Comparison of ENCODE assay signal across 19 cellular contexts in the genomic region with DNA sequence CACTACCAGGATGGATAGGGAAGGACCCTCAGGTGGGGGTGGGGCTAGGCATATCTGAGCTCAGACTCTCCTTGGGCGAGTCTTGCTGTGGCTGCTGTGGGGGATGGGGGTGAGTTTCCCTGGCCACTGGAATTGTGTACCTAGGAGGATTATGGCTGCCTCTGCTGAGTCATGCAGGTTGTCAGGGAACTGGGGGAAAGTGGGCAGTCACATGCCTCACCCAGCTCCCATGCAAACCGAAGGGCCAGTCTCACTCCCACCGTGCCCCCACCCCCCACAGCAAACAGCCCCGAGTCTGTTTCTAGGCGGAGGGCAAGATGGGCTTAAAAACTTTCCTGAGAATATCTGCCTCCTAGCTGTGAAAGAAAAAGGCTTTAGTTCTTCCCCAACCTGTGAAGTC.
DNase-seq lines count a peak whose midpoint lies in the region; TF ChIP-seq lines count a peak whose summit lies in the region.
"Had no signal": no experiment of that assay in that cellular context is flagged by ENCODE, and none has a peak within 500 bp of the region (broad histone marks: within the 10 kb centered on the region; RNA-seq: fewer than 3 reads in every experiment).

No MANE protein-coding gene starts in this region.

- peak overlapping the region; percentile 90 for H3K27ac Mint-ChIP-seq in endodermal cell

- H4K20me1 ChIP-seq in mammary epithelial cell (ENCODE audit: insufficient read depth, low read length): no peaks in the 10 kb centered on the region

- 75% methylated on average over 2 of the region's 5 CpGs for WGBS in mammary epithelial cell (ENCODE audit: low coverage, missing lambda C conversion rate)
- WGBS in endodermal cell (ENCODE audit: insufficient coverage in 1 of 2, insufficient read length in 1 of 2), 2 experiments: 80 to 100% methylated on average over 1 to 5 of the region's 5 CpGs
- WGBS in spleen, 5 donors: 78 to 86% (median 83%) methylated on average over 5 of the region's 5 CpGs

- H3K4me3 Mint-ChIP-seq in endodermal cell: no peak overlapping the region

- DNase-seq in mammary epithelial cell: no peak
- DNase-seq in breast epithelium (ENCODE audit: low spot score in 2 of 2): no peak
- DNase-seq in endodermal cell: peak; percentile 68
- peak; percentile 18 for DNase-seq in spleen
- no peak for DNase-seq in foreskin melanocyte
- DNase-seq in NCI-H2029 (lab: John Stamatoyannopoulos, UW): no peak
- no peak for DNase-seq in NCI-H2196 (lab: John Stamatoyannopoulos, UW; ENCODE audit: unreplicated experiment)
- DNase-seq: 8988T; Calu3; DND-41; IMR-90; NCI-H1417 treated with DMSO at 0.1 percent for 48 hours; NCI-H2081 treated with DMSO at 0.1 percent for 48 hours; NCI-H2227 treated with DMSO at 0.1 percent for 48 hours; NCI-H524 treated with DMSO at 0.1 percent for 48 hours; NK-92 treated with Interleukin-12 subunit alpha and Interleukin-12 subunit beta, amount 100 ng/mL, for 24 hours; SK-N-SH had no signal

- peaks cover 40% of the 10 kb centered on the region for H3K9me3 Mint-ChIP-seq in endodermal cell

- CTCF ChIA-PET in mammary epithelial cell (lab: Charles Lee; ENCODE audit: low non-redundant PET): interaction anchor here (0.7 kb wide), 1 partner anchor 200 kb away, joined by 4 read pairs; no protein-coding TSS in a partner anchor

- H3K9me3 ChIP-seq in mammary epithelial cell (replicated peaks; ENCODE audit: insufficient read depth, low read length) (no peaks in the 10 kb centered on the region), breast epithelium (peaks cover 0 to 5% of the 10 kb centered on the region in 2 donors), HUES6 (ENCODE audit: control insufficient read depth, insufficient read depth, low read depth, low read length) (peaks cover 4% of the 10 kb centered on the region; the same call in 1 of the 2 replicates), endodermal cell (ENCODE audit: control insufficient read depth, low read length) (peaks cover 7% of the 10 kb centered on the region), spleen (peaks cover 0 to 5% (median 0%) of the 10 kb centered on the region in 8 donors)
- H3K9me3 ChIP-seq: SK-N-SH had no signal

- no TSS peak for BruUV-seq in mammary epithelial cell (replicated peaks; lab: Mats Ljungman, UMichigan)

- TF ChIP-seq POLR2A in breast epithelium (IDR thresholded peaks at IDR 0.05) (no peak), spleen (IDR thresholded peaks at IDR 0.05) (no peak)

- H3K27me3 ChIP-seq in mammary epithelial cell (ENCODE audit: insufficient read depth, low read length) (no peaks in the 10 kb centered on the region), breast epithelium (no peaks in the 10 kb centered on the region), HUES6 (ENCODE audit: control insufficient read depth, insufficient read depth, low read length) (no peaks in the 10 kb centered on the region), endodermal cell (ENCODE audit: control insufficient read depth, insufficient read depth, low read length, poor library complexity, severe bottlenecking) (no peaks in the 10 kb centered on the region), spleen (replicated peaks in 1 of 7) (no peaks in the 10 kb centered on the region)

- H3K36me3 ChIP-seq in mammary epithelial cell (ENCODE audit: insufficient read depth, low read length) (no peaks in the 10 kb centered on the region), breast epithelium (no peaks in the 10 kb centered on the region), HUES6 (ENCODE audit: control insufficient read depth, insufficient read depth, low read length) (no peaks in the 10 kb centered on the region), endodermal cell (ENCODE audit: control insufficient read depth, insufficient read depth, low read length) (no peaks in the 10 kb centered on the region), spleen (no peaks in the 10 kb centered on the region)

- H3K4me2 ChIP-seq in mammary epithelial cell (ENCODE audit: insufficient read depth, low read depth, low read length): no peak overlapping the region
- H3K4me2 ChIP-seq: SK-N-SH had no signal

- TF ChIP-seq CTCF in mammary epithelial cell (conservative IDR thresholded peaks at IDR 0.05 in 1 of 2, IDR thresholded peaks at IDR 0.05 in 1 of 2; ENCODE audit: extremely low read depth in 1 of 2, insufficient read depth in 1 of 2, low read depth in 1 of 2, low read length in 2 of 2) (no peak), breast epithelium (IDR thresholded peaks at IDR 0.05) (no peak), endodermal cell (conservative IDR thresholded peaks at IDR 0.05) (peak; percentile 27), spleen (IDR thresholded peaks at IDR 0.05 in 8 of 11, conservative IDR thresholded peaks at IDR 0.05 in 3 of 11) (no peak)

- H3K27ac ChIP-seq in mammary epithelial cell (ENCODE audit: insufficient read depth, low read depth, low read length) (no peak overlapping the region), breast epithelium (no peak overlapping the region), HUES6 (ENCODE audit: low read depth, low read length) (peak overlapping the region; percentile 77; the same call in 1 of the 2 replicates), endodermal cell (ENCODE audit: low read depth, low read length) (no peak overlapping the region), spleen (no peak overlapping the region)
- H3K27ac ChIP-seq: C4-2B had no signal

- peaks cover 8% of the 10 kb centered on the region for H3K4me1 Mint-ChIP-seq in endodermal cell

- dilution Hi-C loops in mammary epithelial cell (cut with HindIII; ENCODE audit: low sequenced_read_pairs): no loop called here

- H3K79me2 ChIP-seq in mammary epithelial cell (ENCODE audit: insufficient read depth, low read length): no peaks in the 10 kb centered on the region

- intact Hi-C loops in mammary epithelial cell (cut with micrococcal nuclease) (no loop called here), breast epithelium (cut with DNase I; ENCODE audit: low total_unique reads) (no loop called here), spleen (cut with DNase I; ENCODE audit: low total_unique reads) (no loop called here)

- peak overlapping the region; percentile 46 for H2AFZ ChIP-seq in mammary epithelial cell (ENCODE audit: low read depth, low read length)

- H3K9ac ChIP-seq in mammary epithelial cell (ENCODE audit: insufficient read depth, low read length) (no peak overlapping the region), HUES6 (ENCODE audit: low read length) (peak overlapping the region; percentile 34), endodermal cell (ENCODE audit: extremely low read depth, low read length, poor library complexity, severe bottlenecking) (no peak overlapping the region)
- H3K9ac ChIP-seq: SK-N-SH had no signal

- peaks cover 15% of the 10 kb centered on the region for H3K36me3 Mint-ChIP-seq in endodermal cell (ENCODE audit: low read depth)

- H3K4me1 ChIP-seq in mammary epithelial cell (ENCODE audit: insufficient read depth, low read length): no peaks in the 10 kb centered on the region
- H3K4me1 ChIP-seq in breast epithelium: no peaks in the 10 kb centered on the region
- peaks cover 12% of the 10 kb centered on the region for H3K4me1 ChIP-seq in HUES6 (ENCODE audit: control insufficient read depth, insufficient read depth, low read length)
- peaks cover 4% of the 10 kb centered on the region for H3K4me1 ChIP-seq in endodermal cell (ENCODE audit: control insufficient read depth, insufficient read depth, low read length)
- H3K4me1 ChIP-seq in spleen: no peaks in the 10 kb centered on the region

- in situ Hi-C loops in mammary epithelial cell (cut with MboI; ENCODE audit: low sequenced_read_pairs in 2 of 2): no loop called here

- H3K27me3 Mint-ChIP-seq in endodermal cell (ENCODE audit: insufficient read depth): no peaks in the 10 kb centered on the region

- no peak overlapping the region for H3K4me3 ChIP-seq in mammary epithelial cell (replicated peaks in 1 of 3; ENCODE audit: insufficient read depth in 1 of 3, low read depth in 2 of 3, low read length in 3 of 3)
- H3K4me3 ChIP-seq in breast epithelium: no peak overlapping the region
- H3K4me3 ChIP-seq in HUES6 (ENCODE audit: low read depth, low read length): no peak overlapping the region
- H3K4me3 ChIP-seq in endodermal cell (ENCODE audit: low read length): no peak overlapping the region
- H3K4me3 ChIP-seq in spleen: no peak overlapping the region

Comparison
In these comparisons a context has a peak if more than half of its experiments do, and no peak if none do; other contexts are left out.
1. DNase-seq: peak in endodermal cell (single experiment) and spleen (single experiment); none in mammary epithelial cell (single experiment), breast epithelium (0 of 2), foreskin melanocyte (single experiment), NCI-H2029 (single experiment) and NCI-H2196 (single experiment).